20 cellular contexts compared by ENCODE assay signal in genomic region chr3:109939817-109940216, GRCh38.
"Had no signal": no experiment of that assay in that cellular context is flagged by ENCODE, and none has a peak within 500 bp of the region (broad histone marks: within the 10 kb centered on the region; RNA-seq: fewer than 3 reads in every experiment).

No MANE protein-coding gene starts in this region.

- H3K27ac ChIP-seq: coronary artery, dorsolateral prefrontal cortex, esophagus muscularis mucosa, foreskin keratinocyte, gastroesophageal sphincter, heart left ventricle, hepatocyte, left lung, lower lobe of right lung had no signal

- H3K79me2 ChIP-seq: hepatocyte had no signal

- ATAC-seq: foreskin keratinocyte, gastroesophageal sphincter, heart left ventricle, left cardiac atrium, left lung, left ventricle myocardium superior, lower lobe of right lung, mucosa of descending colon had no signal

- H3K36me3 ChIP-seq: esophagus muscularis mucosa, gastroesophageal sphincter, heart left ventricle, left lung, lower lobe of right lung had no signal

- H3K4me1 ChIP-seq: esophagus muscularis mucosa, gastroesophageal sphincter, heart left ventricle, left lung, lower lobe of right lung had no signal

- DNase-seq: dermis blood vessel endothelial cell; dorsolateral prefrontal cortex; effector CD4-positive, alpha-beta T cell; effector memory CD4-positive, alpha-beta T cell; foreskin keratinocyte; heart left ventricle; hypothalamus; immature natural killer cell; islet precursor cell; left cardiac atrium; left lung; left ventricle myocardium superior; lower lobe of right lung; mesenchymal stem cell; mucosa of descending colon had no signal

- H3K27me3 ChIP-seq: dorsolateral prefrontal cortex, esophagus muscularis mucosa, foreskin keratinocyte, gastroesophageal sphincter, heart left ventricle, hepatocyte, left lung had no signal

- H3K4me2 ChIP-seq: hepatocyte had no signal

- H2AFZ ChIP-seq: hepatocyte had no signal

- H3K4me3 ChIP-seq: coronary artery, dorsolateral prefrontal cortex, esophagus muscularis mucosa, gastroesophageal sphincter, heart left ventricle, hepatocyte, left lung, lower lobe of right lung, mucosa of descending colon had no signal

- FAIRE-seq: endothelial cell of umbilical vein had no signal

- H3K9me3 ChIP-seq: esophagus muscularis mucosa, gastroesophageal sphincter, left lung, lower lobe of right lung, mucosa of descending colon had no signal
